Comparison of ENCODE assay signal across 1 cellular context in the genomic region with DNA sequence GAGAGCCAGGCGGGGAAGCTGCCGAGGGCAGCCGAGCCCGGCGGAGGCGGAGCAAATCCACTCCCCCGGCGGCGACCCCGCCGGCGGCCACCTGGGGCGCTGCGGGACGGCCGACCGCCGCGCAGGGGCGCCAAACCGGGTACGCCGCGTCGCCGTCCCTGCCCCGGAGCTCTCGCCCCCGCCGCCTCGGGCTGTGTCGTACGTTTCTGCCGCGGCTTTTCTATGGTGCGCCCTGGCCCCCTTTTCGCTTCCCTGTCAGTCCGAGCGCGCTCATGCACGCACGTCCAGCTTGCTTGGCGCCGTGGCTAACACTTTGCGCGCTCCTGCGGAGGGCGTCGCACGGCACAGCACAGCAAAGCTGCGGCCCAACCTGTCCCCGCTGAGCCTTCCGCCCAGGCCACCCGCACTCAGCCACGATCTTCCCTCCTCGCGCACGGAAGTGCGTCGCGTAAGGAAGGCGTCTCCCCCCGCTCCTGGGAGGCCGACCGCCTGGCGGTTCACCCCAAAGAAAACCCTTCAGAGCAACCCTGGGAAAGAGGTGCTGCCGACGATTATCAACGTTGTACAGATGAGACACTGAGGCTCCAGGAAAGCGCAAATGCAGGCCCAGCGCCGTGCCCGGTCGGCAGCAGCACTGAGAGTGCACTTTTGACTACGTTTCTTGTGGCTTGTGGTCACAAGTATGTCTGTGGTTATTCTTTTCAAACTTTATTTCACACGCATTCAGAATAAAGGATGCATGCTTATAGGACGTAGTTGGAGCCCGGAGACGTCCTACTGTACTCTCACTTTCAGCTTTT.
A peak's percentile ranks its signal among the peaks of the same experiment; 100 is the strongest.
TF ChIP-seq lines count a peak whose summit lies in the region.

A gene (minus strand): TSS at position 48 of the 800 bp plus-strand sequence. CDS start 1,857 bp downstream, outside the sequence.

TF ChIP-seq in HepG2, 621 proteins besides CTCF, POLR2A, EP300 and RAD21 (continued from another document and continues in another):
- TF ChIP-seq, protein P1, sequence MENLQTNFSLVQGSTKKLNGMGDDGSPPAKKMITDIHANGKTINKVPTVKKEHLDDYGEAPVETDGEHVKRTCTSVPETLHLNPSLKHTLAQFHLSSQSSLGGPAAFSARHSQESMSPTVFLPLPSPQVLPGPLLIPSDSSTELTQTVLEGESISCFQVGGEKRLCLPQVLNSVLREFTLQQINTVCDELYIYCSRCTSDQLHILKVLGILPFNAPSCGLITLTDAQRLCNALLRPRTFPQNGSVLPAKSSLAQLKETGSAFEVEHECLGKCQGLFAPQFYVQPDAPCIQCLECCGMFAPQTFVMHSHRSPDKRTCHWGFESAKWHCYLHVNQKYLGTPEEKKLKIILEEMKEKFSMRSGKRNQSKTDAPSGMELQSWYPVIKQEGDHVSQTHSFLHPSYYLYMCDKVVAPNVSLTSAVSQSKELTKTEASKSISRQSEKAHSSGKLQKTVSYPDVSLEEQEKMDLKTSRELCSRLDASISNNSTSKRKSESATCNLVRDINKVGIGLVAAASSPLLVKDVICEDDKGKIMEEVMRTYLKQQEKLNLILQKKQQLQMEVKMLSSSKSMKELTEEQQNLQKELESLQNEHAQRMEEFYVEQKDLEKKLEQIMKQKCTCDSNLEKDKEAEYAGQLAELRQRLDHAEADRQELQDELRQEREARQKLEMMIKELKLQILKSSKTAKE (CRISPR knock-in tag; IDR thresholded peaks at IDR 0.05; ENCODE audit: borderline replicate concordance): peak; percentile 96
- TF ChIP-seq XBP1 (CRISPR knock-in tag; IDR thresholded peaks at IDR 0.05) (peak; percentile 90), GTF3A (CRISPR knock-in tag; conservative IDR thresholded peaks at IDR 0.05) (peak; percentile 96; the same call in 1 of the 2 replicates), ZNF782 (CRISPR knock-in tag; IDR thresholded peaks at IDR 0.05; ENCODE audit: borderline replicate concordance) (peak; percentile 100), GFI1 (CRISPR knock-in tag; IDR thresholded peaks at IDR 0.05; ENCODE audit: borderline replicate concordance) (peak; percentile 80; the same call in 1 of the 2 replicates), ZNF652 (CRISPR knock-in tag; IDR thresholded peaks at IDR 0.05; ENCODE audit: borderline replicate concordance, low read depth) (peak; percentile 73; the same call in 1 of the 2 replicates), DMAP1 (CRISPR knock-in tag; IDR thresholded peaks at IDR 0.05) (peak; percentile 99), TRIM24 (CRISPR knock-in tag; IDR thresholded peaks at IDR 0.05) (peak; percentile 52), ZFX (CRISPR knock-in tag; IDR thresholded peaks at IDR 0.05; ENCODE audit: low read depth) (peak; percentile 100), SNRNP70 (IDR thresholded peaks at IDR 0.05; ENCODE audit: low read depth, low read length) (no peak), SKI (IDR thresholded peaks at IDR 0.05; ENCODE audit: partially characterized antibody) (peak; percentile 98), NFKB2 (CRISPR knock-in tag; IDR thresholded peaks at IDR 0.05; ENCODE audit: borderline replicate concordance) (peak; percentile 99), ZNF713 (CRISPR knock-in tag; IDR thresholded peaks at IDR 0.05) (peak; percentile 99), MZF1 (CRISPR knock-in tag; IDR thresholded peaks at IDR 0.05; ENCODE audit: borderline replicate concordance) (peak; percentile 98; the same call in 1 of the 2 replicates), ZFP82 (CRISPR knock-in tag; IDR thresholded peaks at IDR 0.05; ENCODE audit: borderline replicate concordance) (peak; percentile 100; the same call in 1 of the 2 replicates), PHF5A (CRISPR knock-in tag; IDR thresholded peaks at IDR 0.05; ENCODE audit: low read depth, unreplicated experiment) (no peak), ZNF484 (CRISPR knock-in tag; IDR thresholded peaks at IDR 0.05; ENCODE audit: borderline replicate concordance, low read depth) (no peak; the same call in 1 of the 2 replicates), SIN3B (IDR thresholded peaks at IDR 0.05; ENCODE audit: low read length) (peak; percentile 64; the same call in 1 of the 2 replicates), ZNF558 (CRISPR knock-in tag; IDR thresholded peaks at IDR 0.05; ENCODE audit: borderline replicate concordance) (no peak), RBM22 (optimal IDR thresholded peaks at IDR 0.05; ENCODE audit: low read length) (peak; percentile 95), ZNF552 (CRISPR knock-in tag; IDR thresholded peaks at IDR 0.05; ENCODE audit: borderline replicate concordance) (peak; percentile 100), HNRNPLL (IDR thresholded peaks at IDR 0.05; ENCODE audit: low read depth, low read length, poor library complexity, severe bottlenecking) (peak; percentile 97), CAMTA2 (CRISPR knock-in tag; IDR thresholded peaks at IDR 0.05; ENCODE audit: borderline replicate concordance) (peak; percentile 98), FOSL2 (CRISPR knock-in tag; IDR thresholded peaks at IDR 0.05) (peak; percentile 74)
- TF ChIP-seq, protein P2, sequence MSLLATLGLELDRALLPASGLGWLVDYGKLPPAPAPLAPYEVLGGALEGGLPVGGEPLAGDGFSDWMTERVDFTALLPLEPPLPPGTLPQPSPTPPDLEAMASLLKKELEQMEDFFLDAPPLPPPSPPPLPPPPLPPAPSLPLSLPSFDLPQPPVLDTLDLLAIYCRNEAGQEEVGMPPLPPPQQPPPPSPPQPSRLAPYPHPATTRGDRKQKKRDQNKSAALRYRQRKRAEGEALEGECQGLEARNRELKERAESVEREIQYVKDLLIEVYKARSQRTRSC (CRISPR knock-in tag; IDR thresholded peaks at IDR 0.05; ENCODE audit: low read depth): peak; percentile 97
- TF ChIP-seq, protein P3, sequence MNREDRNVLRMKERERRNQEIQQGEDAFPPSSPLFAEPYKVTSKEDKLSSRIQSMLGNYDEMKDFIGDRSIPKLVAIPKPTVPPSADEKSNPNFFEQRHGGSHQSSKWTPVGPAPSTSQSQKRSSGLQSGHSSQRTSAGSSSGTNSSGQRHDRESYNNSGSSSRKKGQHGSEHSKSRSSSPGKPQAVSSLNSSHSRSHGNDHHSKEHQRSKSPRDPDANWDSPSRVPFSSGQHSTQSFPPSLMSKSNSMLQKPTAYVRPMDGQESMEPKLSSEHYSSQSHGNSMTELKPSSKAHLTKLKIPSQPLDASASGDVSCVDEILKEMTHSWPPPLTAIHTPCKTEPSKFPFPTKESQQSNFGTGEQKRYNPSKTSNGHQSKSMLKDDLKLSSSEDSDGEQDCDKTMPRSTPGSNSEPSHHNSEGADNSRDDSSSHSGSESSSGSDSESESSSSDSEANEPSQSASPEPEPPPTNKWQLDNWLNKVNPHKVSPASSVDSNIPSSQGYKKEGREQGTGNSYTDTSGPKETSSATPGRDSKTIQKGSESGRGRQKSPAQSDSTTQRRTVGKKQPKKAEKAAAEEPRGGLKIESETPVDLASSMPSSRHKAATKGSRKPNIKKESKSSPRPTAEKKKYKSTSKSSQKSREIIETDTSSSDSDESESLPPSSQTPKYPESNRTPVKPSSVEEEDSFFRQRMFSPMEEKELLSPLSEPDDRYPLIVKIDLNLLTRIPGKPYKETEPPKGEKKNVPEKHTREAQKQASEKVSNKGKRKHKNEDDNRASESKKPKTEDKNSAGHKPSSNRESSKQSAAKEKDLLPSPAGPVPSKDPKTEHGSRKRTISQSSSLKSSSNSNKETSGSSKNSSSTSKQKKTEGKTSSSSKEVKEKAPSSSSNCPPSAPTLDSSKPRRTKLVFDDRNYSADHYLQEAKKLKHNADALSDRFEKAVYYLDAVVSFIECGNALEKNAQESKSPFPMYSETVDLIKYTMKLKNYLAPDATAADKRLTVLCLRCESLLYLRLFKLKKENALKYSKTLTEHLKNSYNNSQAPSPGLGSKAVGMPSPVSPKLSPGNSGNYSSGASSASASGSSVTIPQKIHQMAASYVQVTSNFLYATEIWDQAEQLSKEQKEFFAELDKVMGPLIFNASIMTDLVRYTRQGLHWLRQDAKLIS (CRISPR knock-in tag; IDR thresholded peaks at IDR 0.05): peak; percentile 95
- TF ChIP-seq, protein P4, sequence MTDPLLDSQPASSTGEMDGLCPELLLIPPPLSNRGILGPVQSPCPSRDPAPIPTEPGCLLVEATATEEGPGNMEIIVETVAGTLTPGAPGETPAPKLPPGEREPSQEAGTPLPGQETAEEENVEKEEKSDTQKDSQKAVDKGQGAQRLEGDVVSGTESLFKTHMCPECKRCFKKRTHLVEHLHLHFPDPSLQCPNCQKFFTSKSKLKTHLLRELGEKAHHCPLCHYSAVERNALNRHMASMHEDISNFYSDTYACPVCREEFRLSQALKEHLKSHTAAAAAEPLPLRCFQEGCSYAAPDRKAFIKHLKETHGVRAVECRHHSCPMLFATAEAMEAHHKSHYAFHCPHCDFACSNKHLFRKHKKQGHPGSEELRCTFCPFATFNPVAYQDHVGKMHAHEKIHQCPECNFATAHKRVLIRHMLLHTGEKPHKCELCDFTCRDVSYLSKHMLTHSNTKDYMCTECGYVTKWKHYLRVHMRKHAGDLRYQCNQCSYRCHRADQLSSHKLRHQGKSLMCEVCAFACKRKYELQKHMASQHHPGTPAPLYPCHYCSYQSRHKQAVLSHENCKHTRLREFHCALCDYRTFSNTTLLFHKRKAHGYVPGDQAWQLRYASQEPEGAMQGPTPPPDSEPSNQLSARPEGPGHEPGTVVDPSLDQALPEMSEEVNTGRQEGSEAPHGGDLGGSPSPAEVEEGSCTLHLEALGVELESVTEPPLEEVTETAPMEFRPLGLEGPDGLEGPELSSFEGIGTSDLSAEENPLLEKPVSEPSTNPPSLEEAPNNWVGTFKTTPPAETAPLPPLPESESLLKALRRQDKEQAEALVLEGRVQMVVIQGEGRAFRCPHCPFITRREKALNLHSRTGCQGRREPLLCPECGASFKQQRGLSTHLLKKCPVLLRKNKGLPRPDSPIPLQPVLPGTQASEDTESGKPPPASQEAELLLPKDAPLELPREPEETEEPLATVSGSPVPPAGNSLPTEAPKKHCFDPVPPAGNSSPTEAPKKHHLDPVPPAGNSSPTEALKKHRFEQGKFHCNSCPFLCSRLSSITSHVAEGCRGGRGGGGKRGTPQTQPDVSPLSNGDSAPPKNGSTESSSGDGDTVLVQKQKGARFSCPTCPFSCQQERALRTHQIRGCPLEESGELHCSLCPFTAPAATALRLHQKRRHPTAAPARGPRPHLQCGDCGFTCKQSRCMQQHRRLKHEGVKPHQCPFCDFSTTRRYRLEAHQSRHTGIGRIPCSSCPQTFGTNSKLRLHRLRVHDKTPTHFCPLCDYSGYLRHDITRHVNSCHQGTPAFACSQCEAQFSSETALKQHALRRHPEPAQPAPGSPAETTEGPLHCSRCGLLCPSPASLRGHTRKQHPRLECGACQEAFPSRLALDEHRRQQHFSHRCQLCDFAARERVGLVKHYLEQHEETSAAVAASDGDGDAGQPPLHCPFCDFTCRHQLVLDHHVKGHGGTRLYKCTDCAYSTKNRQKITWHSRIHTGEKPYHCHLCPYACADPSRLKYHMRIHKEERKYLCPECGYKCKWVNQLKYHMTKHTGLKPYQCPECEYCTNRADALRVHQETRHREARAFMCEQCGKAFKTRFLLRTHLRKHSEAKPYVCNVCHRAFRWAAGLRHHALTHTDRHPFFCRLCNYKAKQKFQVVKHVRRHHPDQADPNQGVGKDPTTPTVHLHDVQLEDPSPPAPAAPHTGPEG (CRISPR knock-in tag; IDR thresholded peaks at IDR 0.05): peak; percentile 98
- TF ChIP-seq, protein P5, sequence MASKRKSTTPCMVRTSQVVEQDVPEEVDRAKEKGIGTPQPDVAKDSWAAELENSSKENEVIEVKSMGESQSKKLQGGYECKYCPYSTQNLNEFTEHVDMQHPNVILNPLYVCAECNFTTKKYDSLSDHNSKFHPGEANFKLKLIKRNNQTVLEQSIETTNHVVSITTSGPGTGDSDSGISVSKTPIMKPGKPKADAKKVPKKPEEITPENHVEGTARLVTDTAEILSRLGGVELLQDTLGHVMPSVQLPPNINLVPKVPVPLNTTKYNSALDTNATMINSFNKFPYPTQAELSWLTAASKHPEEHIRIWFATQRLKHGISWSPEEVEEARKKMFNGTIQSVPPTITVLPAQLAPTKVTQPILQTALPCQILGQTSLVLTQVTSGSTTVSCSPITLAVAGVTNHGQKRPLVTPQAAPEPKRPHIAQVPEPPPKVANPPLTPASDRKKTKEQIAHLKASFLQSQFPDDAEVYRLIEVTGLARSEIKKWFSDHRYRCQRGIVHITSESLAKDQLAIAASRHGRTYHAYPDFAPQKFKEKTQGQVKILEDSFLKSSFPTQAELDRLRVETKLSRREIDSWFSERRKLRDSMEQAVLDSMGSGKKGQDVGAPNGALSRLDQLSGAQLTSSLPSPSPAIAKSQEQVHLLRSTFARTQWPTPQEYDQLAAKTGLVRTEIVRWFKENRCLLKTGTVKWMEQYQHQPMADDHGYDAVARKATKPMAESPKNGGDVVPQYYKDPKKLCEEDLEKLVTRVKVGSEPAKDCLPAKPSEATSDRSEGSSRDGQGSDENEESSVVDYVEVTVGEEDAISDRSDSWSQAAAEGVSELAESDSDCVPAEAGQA (IDR thresholded peaks at IDR 0.05; ENCODE audit: low read depth): peak; percentile 86
- TF ChIP-seq, protein P5 (CRISPR knock-in tag; IDR thresholded peaks at IDR 0.05; ENCODE audit: borderline replicate concordance): peak; percentile 72
